In genomic region chrX:7852166-7852565, GRCh38 we compare ENCODE assay signal across 1 cellular context.
TF ChIP-seq lines count a peak whose summit lies in the region.

No MANE protein-coding gene starts in this region.

TF ChIP-seq in GM23338, 12 proteins besides CTCF, POLR2A, EP300 and RAD21 (continued from another document):
- TF ChIP-seq, protein P1, sequence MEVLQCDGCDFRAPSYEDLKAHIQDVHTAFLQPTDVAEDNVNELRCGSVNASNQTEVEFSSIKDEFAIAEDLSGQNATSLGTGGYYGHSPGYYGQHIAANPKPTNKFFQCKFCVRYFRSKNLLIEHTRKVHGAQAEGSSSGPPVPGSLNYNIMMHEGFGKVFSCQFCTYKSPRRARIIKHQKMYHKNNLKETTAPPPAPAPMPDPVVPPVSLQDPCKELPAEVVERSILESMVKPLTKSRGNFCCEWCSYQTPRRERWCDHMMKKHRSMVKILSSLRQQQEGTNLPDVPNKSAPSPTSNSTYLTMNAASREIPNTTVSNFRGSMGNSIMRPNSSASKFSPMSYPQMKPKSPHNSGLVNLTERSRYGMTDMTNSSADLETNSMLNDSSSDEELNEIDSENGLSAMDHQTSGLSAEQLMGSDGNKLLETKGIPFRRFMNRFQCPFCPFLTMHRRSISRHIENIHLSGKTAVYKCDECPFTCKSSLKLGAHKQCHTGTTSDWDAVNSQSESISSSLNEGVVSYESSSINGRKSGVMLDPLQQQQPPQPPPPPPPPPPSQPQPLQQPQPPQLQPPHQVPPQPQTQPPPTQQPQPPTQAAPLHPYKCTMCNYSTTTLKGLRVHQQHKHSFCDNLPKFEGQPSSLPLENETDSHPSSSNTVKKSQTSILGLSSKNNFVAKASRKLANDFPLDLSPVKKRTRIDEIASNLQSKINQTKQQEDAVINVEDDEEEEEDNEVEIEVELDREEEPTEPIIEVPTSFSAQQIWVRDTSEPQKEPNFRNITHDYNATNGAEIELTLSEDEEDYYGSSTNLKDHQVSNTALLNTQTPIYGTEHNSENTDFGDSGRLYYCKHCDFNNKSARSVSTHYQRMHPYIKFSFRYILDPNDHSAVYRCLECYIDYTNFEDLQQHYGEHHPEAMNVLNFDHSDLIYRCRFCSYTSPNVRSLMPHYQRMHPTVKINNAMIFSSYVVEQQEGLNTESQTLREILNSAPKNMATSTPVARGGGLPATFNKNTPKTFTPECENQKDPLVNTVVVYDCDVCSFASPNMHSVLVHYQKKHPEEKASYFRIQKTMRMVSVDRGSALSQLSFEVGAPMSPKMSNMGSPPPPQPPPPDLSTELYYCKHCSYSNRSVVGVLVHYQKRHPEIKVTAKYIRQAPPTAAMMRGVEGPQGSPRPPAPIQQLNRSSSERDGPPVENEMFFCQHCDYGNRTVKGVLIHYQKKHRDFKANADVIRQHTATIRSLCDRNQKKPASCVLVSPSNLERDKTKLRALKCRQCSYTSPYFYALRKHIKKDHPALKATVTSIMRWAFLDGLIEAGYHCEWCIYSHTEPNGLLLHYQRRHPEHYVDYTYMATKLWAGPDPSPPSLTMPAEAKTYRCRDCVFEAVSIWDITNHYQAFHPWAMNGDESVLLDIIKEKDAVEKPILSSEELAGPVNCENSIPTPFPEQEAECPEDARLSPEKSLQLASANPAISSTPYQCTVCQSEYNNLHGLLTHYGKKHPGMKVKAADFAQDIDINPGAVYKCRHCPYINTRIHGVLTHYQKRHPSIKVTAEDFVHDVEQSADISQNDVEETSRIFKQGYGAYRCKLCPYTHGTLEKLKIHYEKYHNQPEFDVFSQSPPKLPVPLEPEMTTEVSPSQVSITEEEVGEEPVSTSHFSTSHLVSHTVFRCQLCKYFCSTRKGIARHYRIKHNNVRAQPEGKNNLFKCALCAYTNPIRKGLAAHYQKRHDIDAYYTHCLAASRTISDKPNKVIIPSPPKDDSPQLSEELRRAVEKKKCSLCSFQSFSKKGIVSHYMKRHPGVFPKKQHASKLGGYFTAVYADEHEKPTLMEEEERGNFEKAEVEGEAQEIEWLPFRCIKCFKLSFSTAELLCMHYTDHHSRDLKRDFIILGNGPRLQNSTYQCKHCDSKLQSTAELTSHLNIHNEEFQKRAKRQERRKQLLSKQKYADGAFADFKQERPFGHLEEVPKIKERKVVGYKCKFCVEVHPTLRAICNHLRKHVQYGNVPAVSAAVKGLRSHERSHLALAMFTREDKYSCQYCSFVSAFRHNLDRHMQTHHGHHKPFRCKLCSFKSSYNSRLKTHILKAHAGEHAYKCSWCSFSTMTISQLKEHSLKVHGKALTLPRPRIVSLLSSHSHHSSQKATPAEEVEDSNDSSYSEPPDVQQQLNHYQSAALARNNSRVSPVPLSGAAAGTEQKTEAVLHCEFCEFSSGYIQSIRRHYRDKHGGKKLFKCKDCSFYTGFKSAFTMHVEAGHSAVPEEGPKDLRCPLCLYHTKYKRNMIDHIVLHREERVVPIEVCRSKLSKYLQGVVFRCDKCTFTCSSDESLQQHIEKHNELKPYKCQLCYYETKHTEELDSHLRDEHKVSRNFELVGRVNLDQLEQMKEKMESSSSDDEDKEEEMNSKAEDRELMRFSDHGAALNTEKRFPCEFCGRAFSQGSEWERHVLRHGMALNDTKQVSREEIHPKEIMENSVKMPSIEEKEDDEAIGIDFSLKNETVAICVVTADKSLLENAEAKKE (CRISPR knock-in tag; IDR thresholded peaks at IDR 0.05) = no peak
- TF ChIP-seq JUNB (IDR thresholded peaks at IDR 0.05; ENCODE audit: unreplicated experiment) (no peak), CREB1 (CRISPR knock-in tag; IDR thresholded peaks at IDR 0.05; ENCODE audit: low read depth) (no peak), STAT1 (IDR thresholded peaks at IDR 0.05; ENCODE audit: unreplicated experiment) (no peak), EZH2phosphoT487 (IDR thresholded peaks at IDR 0.05; ENCODE audit: unreplicated experiment) (no peak), ZNF114 (CRISPR knock-in tag; IDR thresholded peaks at IDR 0.05) (no peak), ZNF331 (CRISPR knock-in tag; IDR thresholded peaks at IDR 0.05; ENCODE audit: low read depth) (no peak)
- TF ChIP-seq, protein P2, sequence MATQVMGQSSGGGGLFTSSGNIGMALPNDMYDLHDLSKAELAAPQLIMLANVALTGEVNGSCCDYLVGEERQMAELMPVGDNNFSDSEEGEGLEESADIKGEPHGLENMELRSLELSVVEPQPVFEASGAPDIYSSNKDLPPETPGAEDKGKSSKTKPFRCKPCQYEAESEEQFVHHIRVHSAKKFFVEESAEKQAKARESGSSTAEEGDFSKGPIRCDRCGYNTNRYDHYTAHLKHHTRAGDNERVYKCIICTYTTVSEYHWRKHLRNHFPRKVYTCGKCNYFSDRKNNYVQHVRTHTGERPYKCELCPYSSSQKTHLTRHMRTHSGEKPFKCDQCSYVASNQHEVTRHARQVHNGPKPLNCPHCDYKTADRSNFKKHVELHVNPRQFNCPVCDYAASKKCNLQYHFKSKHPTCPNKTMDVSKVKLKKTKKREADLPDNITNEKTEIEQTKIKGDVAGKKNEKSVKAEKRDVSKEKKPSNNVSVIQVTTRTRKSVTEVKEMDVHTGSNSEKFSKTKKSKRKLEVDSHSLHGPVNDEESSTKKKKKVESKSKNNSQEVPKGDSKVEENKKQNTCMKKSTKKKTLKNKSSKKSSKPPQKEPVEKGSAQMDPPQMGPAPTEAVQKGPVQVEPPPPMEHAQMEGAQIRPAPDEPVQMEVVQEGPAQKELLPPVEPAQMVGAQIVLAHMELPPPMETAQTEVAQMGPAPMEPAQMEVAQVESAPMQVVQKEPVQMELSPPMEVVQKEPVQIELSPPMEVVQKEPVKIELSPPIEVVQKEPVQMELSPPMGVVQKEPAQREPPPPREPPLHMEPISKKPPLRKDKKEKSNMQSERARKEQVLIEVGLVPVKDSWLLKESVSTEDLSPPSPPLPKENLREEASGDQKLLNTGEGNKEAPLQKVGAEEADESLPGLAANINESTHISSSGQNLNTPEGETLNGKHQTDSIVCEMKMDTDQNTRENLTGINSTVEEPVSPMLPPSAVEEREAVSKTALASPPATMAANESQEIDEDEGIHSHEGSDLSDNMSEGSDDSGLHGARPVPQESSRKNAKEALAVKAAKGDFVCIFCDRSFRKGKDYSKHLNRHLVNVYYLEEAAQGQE (IDR thresholded peaks at IDR 0.05; ENCODE audit: unreplicated experiment) = no peak
- TF ChIP-seq, protein P3, sequence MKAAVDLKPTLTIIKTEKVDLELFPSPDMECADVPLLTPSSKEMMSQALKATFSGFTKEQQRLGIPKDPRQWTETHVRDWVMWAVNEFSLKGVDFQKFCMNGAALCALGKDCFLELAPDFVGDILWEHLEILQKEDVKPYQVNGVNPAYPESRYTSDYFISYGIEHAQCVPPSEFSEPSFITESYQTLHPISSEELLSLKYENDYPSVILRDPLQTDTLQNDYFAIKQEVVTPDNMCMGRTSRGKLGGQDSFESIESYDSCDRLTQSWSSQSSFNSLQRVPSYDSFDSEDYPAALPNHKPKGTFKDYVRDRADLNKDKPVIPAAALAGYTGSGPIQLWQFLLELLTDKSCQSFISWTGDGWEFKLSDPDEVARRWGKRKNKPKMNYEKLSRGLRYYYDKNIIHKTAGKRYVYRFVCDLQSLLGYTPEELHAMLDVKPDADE (IDR thresholded peaks at IDR 0.05) = no peak
